Comparison of ENCODE assay signal across 29 cellular contexts in the genomic region with DNA sequence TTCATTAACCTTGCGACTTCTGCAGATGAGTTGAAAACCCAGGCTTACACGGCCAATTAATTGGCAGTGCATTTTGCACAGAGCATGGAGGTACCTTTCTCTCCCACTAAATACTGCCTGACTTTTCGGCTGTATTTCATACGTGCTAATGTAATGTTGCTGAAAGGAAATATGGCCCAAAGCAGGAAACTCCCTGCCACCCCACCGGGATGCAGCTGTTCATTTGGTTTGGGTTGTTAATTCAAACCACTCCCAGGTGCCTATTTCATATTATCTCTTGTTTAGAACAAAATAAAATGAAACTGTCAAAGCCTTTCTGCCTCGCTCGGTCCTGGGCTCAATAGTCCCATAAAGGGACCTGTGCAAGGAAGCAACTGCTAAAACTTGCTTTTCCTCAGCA.
"Had no signal": no experiment of that assay in that cellular context is flagged by ENCODE, and none has a peak within 500 bp of the region (broad histone marks: within the 10 kb centered on the region; RNA-seq: fewer than 3 reads in every experiment).

No MANE protein-coding gene starts in this region.

- H3K4me3 ChIP-seq: PC-9 had no signal

- ATAC-seq: activated CD8-positive, alpha-beta T cell treated with anti-CD3 and anti-CD28 coated beads for 36 hours; activated T-cell treated with anti-CD3 and anti-CD28 coated beads, Interleukin-2, amount 50 U/mL, for 72 hours; activated T-helper 17 cell treated with anti-CD3 and anti-CD28 coated beads, Interleukin-2, amount 50 U/mL, for 72 hours; Right ventricle myocardium inferior had no signal

- DNase-seq: activated CD4-positive, alpha-beta T cell treated with anti-CD3 and anti-CD28 coated beads, Interleukin-2, amount 10 ng/mL, durations not matched to agents 24 days and 14 days; activated CD4-positive, alpha-beta T cell treated with anti-CD3 and anti-CD28 coated beads, Interleukin-2, amount 50 U/mL, for 4 hours; activated CD8-positive, alpha-beta T cell treated with anti-CD3 and anti-CD28 coated beads for 36 hours; activated effector memory CD4-positive, alpha-beta T cell treated with anti-CD3 and anti-CD28 coated beads, Interleukin-2, amount 50 U/mL, for 16 hours; activated naive CD4-positive, alpha-beta T cell; activated naive CD4-positive, alpha-beta T cell treated with anti-CD3 and anti-CD28 coated beads, Interleukin-2, amount 50 U/mL, for 16 hours; activated naive CD8-positive, alpha-beta T cell treated with anti-CD3 and anti-CD28 coated beads for 36 hours; activated T-cell treated with anti-CD3 and anti-CD28 coated beads, Interleukin-2, amount 50 U/mL, for 1 hour; activated T-cell treated with anti-CD3 and anti-CD28 coated beads, Interleukin-2, amount 50 U/mL, for 72 hours; amniotic stem cell; aorta; brain microvascular endothelial cell; central memory CD4-positive, alpha-beta T cell; MM.1S; MV-4-11; NCI-H1092; NCI-H1436 treated with DMSO at 0.1 percent for 48 hours; NCI-H1694 treated with DMSO at 0.1 percent for 48 hours; NCI-H2029 treated with DMSO at 0.1 percent for 48 hours; NCI-H226; NCI-H524 treated with DMSO at 0.1 percent for 48 hours; NCI-H748 treated with DMSO at 0.1 percent for 48 hours; NK-92 treated with Interleukin-12 subunit alpha and Interleukin-12 subunit beta, amount 100 ng/mL, for 24 hours; PC-9; SIG-M5; SW 1271; T1000 had no signal
